1 cellular context compared by ENCODE assay signal in genomic region chr7:88141025-88141424, GRCh38.
A peak's percentile ranks its signal among the peaks of the same experiment; 100 is the strongest.
TF ChIP-seq lines count a peak whose summit lies in the region.

No MANE protein-coding gene starts in this region.

TF ChIP-seq in SK-N-SH, 30 proteins besides CTCF, POLR2A, EP300 and RAD21 (continued from another document):
- TF ChIP-seq, protein P1, sequence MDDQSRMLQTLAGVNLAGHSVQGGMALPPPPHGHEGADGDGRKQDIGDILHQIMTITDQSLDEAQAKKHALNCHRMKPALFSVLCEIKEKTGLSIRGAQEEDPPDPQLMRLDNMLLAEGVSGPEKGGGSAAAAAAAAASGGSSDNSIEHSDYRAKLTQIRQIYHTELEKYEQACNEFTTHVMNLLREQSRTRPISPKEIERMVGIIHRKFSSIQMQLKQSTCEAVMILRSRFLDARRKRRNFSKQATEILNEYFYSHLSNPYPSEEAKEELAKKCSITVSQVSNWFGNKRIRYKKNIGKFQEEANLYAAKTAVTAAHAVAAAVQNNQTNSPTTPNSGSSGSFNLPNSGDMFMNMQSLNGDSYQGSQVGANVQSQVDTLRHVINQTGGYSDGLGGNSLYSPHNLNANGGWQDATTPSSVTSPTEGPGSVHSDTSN (IDR thresholded peaks at IDR 0.05), result peak; percentile 41
- peak; percentile 13; the same call in 1 of the 2 replicates for TF ChIP-seq NFIC (IDR thresholded peaks at IDR 0.05; ENCODE audit: borderline replicate concordance)
- no peak for TF ChIP-seq MEF2A (IDR thresholded peaks at IDR 0.05; ENCODE audit: borderline replicate concordance, low read depth)
- no peak for TF ChIP-seq USF2 (IDR thresholded peaks at IDR 0.05; ENCODE audit: borderline replicate concordance, low read depth, low read length)
